ENCODE assay signal across 1 cellular context in the genomic region with DNA sequence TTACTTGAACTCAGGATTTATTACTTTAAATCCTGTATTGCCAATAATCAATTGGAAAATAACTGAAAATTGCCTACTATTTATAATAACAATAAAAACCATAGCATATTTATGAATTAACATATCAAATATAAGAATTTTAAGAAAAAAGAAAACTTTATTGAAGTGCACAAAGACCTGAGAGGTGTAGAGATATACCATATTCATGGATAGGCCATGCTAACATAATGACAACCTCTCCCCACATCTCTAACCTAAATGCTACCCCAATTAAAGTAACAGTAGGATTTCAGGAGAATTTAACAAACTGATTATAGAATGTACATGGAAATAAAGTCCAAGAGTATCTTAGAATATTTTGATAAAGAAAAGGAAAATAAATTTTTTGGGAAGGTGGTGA.
TF ChIP-seq lines count a peak whose summit lies in the region.

No MANE protein-coding gene starts in this region.

TF ChIP-seq in IMR-90, 13 proteins besides CTCF, POLR2A, EP300 and RAD21:
- TF ChIP-seq CEBPB (IDR thresholded peaks at IDR 0.05; ENCODE audit: low read depth, low read length) (no peak), RFX5 (IDR thresholded peaks at IDR 0.05; ENCODE audit: low read depth, low read length) (no peak), CHD1 (IDR thresholded peaks at IDR 0.05; ENCODE audit: low read depth, low read length) (no peak), MAZ (IDR thresholded peaks at IDR 0.05; ENCODE audit: borderline replicate concordance, low read depth, low read length) (no peak), RCOR1 (IDR thresholded peaks at IDR 0.05; ENCODE audit: insufficient replicate concordance, low read length) (no peak), NFE2L2 (IDR thresholded peaks at IDR 0.05; ENCODE audit: low read depth, low read length) (no peak), BHLHE40 (IDR thresholded peaks at IDR 0.05; ENCODE audit: low read depth, low read length) (no peak), MAFK (IDR thresholded peaks at IDR 0.05; ENCODE audit: low read depth, low read length) (no peak), SMC3 (IDR thresholded peaks at IDR 0.05; ENCODE audit: low read depth, low read length) (no peak), MXI1 (IDR thresholded peaks at IDR 0.05; ENCODE audit: borderline replicate concordance, low read depth, low read length) (no peak), FOS (IDR thresholded peaks at IDR 0.05; ENCODE audit: low read depth, low read length) (no peak)
- TF ChIP-seq, protein P1, sequence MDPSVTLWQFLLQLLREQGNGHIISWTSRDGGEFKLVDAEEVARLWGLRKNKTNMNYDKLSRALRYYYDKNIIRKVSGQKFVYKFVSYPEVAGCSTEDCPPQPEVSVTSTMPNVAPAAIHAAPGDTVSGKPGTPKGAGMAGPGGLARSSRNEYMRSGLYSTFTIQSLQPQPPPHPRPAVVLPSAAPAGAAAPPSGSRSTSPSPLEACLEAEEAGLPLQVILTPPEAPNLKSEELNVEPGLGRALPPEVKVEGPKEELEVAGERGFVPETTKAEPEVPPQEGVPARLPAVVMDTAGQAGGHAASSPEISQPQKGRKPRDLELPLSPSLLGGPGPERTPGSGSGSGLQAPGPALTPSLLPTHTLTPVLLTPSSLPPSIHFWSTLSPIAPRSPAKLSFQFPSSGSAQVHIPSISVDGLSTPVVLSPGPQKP (IDR thresholded peaks at IDR 0.05; ENCODE audit: borderline replicate concordance, low read depth, low read length): no peak
- TF ChIP-seq, protein P2, sequence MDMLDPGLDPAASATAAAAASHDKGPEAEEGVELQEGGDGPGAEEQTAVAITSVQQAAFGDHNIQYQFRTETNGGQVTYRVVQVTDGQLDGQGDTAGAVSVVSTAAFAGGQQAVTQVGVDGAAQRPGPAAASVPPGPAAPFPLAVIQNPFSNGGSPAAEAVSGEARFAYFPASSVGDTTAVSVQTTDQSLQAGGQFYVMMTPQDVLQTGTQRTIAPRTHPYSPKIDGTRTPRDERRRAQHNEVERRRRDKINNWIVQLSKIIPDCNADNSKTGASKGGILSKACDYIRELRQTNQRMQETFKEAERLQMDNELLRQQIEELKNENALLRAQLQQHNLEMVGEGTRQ (IDR thresholded peaks at IDR 0.05; ENCODE audit: low read depth, low read length): no peak
TF ChIP-seq in IMR-90: peak in this region for 0.
